ENCODE assay signal across 8 cellular contexts in the genomic region with DNA sequence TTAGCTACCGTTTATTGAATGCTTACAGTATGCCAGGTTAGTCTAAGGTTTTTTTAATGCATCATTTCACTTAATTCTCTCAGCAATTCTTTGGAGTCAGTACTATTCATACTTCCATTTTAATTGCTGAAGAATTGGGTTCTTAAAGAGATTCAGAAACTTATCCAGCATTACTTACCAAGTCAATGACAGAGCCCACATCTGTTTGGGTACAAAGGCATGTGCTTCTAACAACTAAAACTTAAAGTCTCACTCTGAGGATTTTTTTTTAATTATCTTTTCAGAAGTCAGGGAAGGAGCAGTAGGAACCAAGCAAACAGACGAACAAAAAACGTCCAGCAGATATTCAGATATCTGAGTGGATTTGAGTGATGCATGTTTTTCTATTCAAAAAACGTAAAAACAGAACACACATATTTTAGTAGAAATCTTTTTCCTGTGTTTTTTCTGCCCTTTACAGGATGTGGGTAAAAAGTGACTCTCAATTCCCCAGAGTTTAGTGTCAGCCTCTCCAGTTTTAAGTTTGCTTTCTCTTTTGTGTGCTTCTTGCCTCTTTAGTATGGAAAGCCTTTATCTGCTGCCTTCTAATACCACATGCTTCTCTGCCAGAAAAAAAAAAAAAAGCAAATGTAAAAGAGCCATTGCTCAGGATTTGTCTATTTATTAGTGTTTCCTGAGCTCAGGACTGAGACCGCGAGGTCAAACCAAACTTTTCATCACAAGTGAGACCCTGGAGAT.
A peak's percentile ranks its signal among the peaks of the same experiment; 100 is the strongest.
DNase-seq lines count a peak whose midpoint lies in the region; ATAC-seq, FAIRE-seq and TF ChIP-seq lines count a peak whose summit lies in the region.

No MANE protein-coding gene starts in this region.

- no peak overlapping the region for H3K4me3 ChIP-seq in astrocyte (ENCODE audit: insufficient read depth, low read depth, low read length)
- H3K4me3 ChIP-seq in foreskin fibroblast (ENCODE audit: low read depth in 1 of 2, low read length in 2 of 2) = no peak overlapping the region

- H4K20me1 ChIP-seq in astrocyte (ENCODE audit: insufficient read depth, low read length) = no peaks in the 10 kb centered on the region

- H3K27me3 Mint-ChIP-seq in activated T-cell treated with anti-CD3 and anti-CD28 coated beads, Interleukin-2, amount 50 U/mL, for 72 hours (ENCODE audit: low read depth) = no peaks in the 10 kb centered on the region
- H3K27me3 Mint-ChIP-seq in astrocyte (ENCODE audit: low read depth, unreplicated experiment) = peaks cover 15% of the 10 kb centered on the region

- H3K4me1 Mint-ChIP-seq in activated T-cell treated with anti-CD3 and anti-CD28 coated beads, Interleukin-2, amount 50 U/mL, for 72 hours (ENCODE audit: low read depth) = peaks cover 57% of the 10 kb centered on the region
- H3K4me1 Mint-ChIP-seq in astrocyte (ENCODE audit: low read depth, unreplicated experiment) = peaks cover 4% of the 10 kb centered on the region

- H2AFZ ChIP-seq in astrocyte (ENCODE audit: low read depth, low read length) = no peak overlapping the region

- TF ChIP-seq CTCF in astrocyte (IDR thresholded peaks at IDR 0.05; ENCODE audit: insufficient read depth, low read depth, low read length) (no peak), foreskin fibroblast (IDR thresholded peaks at IDR 0.05; ENCODE audit: low read depth, low read length) (no peak)

- peak overlapping the region; percentile 96 for H3K27ac Mint-ChIP-seq in activated T-cell treated with anti-CD3 and anti-CD28 coated beads, Interleukin-2, amount 50 U/mL, for 72 hours
- H3K27ac Mint-ChIP-seq in astrocyte (ENCODE audit: unreplicated experiment) = no peak overlapping the region

- H3K36me3 Mint-ChIP-seq in activated T-cell treated with anti-CD3 and anti-CD28 coated beads, Interleukin-2, amount 50 U/mL, for 72 hours (ENCODE audit: insufficient read depth in 2 of 2) = no peaks in the 10 kb centered on the region
- H3K36me3 Mint-ChIP-seq in astrocyte (ENCODE audit: low read depth, unreplicated experiment) = no peaks in the 10 kb centered on the region

- no peak overlapping the region for H3K27ac ChIP-seq in astrocyte (ENCODE audit: low read depth, low read length)

- no peak overlapping the region for H3K9ac ChIP-seq in astrocyte (ENCODE audit: low read length)

- DNase-seq in activated T-cell treated with anti-CD3 and anti-CD28 coated beads, Interleukin-2, amount 50 U/mL, for 72 hours = no peak
- no peak for DNase-seq in activated T-cell treated with anti-CD3 and anti-CD28 coated beads, Interleukin-2, amount 50 U/mL, for 48 hours
- DNase-seq in astrocyte (ENCODE audit: low read depth) (no peak), stromal cell of bone marrow (ENCODE audit: low read depth) (peak; percentile 21), DMS153 treated with DMSO at 0.1 percent for 48 hours (lab: John Stamatoyannopoulos, UW; ENCODE audit: unreplicated experiment) (no peak), foreskin fibroblast (no peak), NCI-H1048 (lab: John Stamatoyannopoulos, UW) (no peak)

- no peaks in the 10 kb centered on the region for H3K9me3 Mint-ChIP-seq in activated T-cell treated with anti-CD3 and anti-CD28 coated beads, Interleukin-2, amount 50 U/mL, for 72 hours
- peaks cover 2% of the 10 kb centered on the region for H3K9me3 Mint-ChIP-seq in astrocyte (ENCODE audit: unreplicated experiment)

- H3K9me3 ChIP-seq in astrocyte (ENCODE audit: insufficient read depth, low read depth, low read length) = no peaks in the 10 kb centered on the region

- H3K27me3 ChIP-seq in astrocyte (ENCODE audit: insufficient read depth, low read length) = no peaks in the 10 kb centered on the region

- peak overlapping the region; percentile 19 for H3K4me2 ChIP-seq in astrocyte (ENCODE audit: low read length)

- peaks cover 6% of the 10 kb centered on the region for H3K4me1 ChIP-seq in astrocyte (ENCODE audit: insufficient read depth, low read length)

- no peak for FAIRE-seq in astrocyte (lab: Jason Lieb, UNC)

- H3K79me2 ChIP-seq in astrocyte (ENCODE audit: insufficient read depth, low read length) = no peaks in the 10 kb centered on the region

- no peaks in the 10 kb centered on the region for H3K36me3 ChIP-seq in astrocyte (ENCODE audit: insufficient read depth, low read length)

- H3K4me3 Mint-ChIP-seq in activated T-cell treated with anti-CD3 and anti-CD28 coated beads, Interleukin-2, amount 50 U/mL, for 72 hours = peak overlapping the region; percentile 66 to 89
- no peak overlapping the region for H3K4me3 Mint-ChIP-seq in astrocyte (ENCODE audit: unreplicated experiment)

- peak; percentile 83 to 84 for ATAC-seq in activated T-cell treated with anti-CD3 and anti-CD28 coated beads, Interleukin-2, amount 50 U/mL, for 72 hours (replicated peaks in 1 of 2)
- ATAC-seq in HG03066 (IDR thresholded peaks at IDR 0.05; ENCODE audit: low read depth, unreplicated experiment) = peak; percentile 97
